Comparison of ENCODE assay signal across 1 cellular context in the genomic region with DNA sequence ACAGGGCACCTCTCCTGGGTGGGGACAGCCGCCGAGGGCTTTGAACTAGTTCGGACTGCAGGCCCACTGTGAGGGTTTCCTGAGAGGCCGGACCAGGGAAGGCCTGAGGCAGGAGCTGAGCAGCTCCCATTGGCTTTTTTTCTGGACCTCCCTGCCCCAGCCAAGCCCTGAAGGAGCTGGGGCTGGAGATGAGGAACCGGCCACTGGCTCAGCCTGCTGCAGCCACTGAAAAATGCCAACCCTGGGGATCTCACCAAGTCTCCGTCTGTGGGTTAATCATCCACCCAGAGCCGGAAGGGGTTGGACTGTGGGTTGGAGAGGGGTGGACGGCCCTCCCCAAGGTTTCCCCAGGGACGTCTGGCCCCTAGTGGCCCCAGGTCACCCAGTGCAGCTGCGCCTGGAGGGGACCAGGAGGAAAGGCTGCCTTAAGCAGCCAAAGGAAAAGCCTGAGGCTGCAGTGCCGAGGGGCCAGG.
A peak's percentile ranks its signal among the peaks of the same experiment; 100 is the strongest.
TF ChIP-seq lines count a peak whose summit lies in the region.

No MANE protein-coding gene starts in this region.

TF ChIP-seq in HepG2, 621 proteins besides CTCF, POLR2A, EP300 and RAD21 (continued from another document and continues in another):
- TF ChIP-seq, protein P1, sequence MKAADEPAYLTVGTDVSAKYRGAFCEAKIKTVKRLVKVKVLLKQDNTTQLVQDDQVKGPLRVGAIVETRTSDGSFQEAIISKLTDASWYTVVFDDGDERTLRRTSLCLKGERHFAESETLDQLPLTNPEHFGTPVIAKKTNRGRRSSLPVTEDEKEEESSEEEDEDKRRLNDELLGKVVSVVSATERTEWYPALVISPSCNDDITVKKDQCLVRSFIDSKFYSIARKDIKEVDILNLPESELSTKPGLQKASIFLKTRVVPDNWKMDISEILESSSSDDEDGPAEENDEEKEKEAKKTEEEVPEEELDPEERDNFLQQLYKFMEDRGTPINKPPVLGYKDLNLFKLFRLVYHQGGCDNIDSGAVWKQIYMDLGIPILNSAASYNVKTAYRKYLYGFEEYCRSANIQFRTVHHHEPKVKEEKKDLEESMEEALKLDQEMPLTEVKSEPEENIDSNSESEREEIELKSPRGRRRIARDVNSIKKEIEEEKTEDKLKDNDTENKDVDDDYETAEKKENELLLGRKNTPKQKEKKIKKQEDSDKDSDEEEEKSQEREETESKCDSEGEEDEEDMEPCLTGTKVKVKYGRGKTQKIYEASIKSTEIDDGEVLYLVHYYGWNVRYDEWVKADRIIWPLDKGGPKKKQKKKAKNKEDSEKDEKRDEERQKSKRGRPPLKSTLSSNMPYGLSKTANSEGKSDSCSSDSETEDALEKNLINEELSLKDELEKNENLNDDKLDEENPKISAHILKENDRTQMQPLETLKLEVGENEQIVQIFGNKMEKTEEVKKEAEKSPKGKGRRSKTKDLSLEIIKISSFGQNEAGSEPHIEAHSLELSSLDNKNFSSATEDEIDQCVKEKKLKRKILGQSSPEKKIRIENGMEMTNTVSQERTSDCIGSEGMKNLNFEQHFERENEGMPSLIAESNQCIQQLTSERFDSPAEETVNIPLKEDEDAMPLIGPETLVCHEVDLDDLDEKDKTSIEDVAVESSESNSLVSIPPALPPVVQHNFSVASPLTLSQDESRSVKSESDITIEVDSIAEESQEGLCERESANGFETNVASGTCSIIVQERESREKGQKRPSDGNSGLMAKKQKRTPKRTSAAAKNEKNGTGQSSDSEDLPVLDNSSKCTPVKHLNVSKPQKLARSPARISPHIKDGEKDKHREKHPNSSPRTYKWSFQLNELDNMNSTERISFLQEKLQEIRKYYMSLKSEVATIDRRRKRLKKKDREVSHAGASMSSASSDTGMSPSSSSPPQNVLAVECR (CRISPR knock-in tag; IDR thresholded peaks at IDR 0.05; ENCODE audit: borderline replicate concordance), result peak; percentile 71; the same call in 1 of the 2 replicates
- TF ChIP-seq RAD51 (IDR thresholded peaks at IDR 0.05; ENCODE audit: borderline replicate concordance) (no peak), RARA (CRISPR knock-in tag; IDR thresholded peaks at IDR 0.05) (peak; percentile 80), ZNF776 (CRISPR knock-in tag; IDR thresholded peaks at IDR 0.05) (no peak), ZNF30 (CRISPR knock-in tag; IDR thresholded peaks at IDR 0.05) (no peak), ZNF780A (CRISPR knock-in tag; IDR thresholded peaks at IDR 0.05) (no peak), ZNF253 (CRISPR knock-in tag; IDR thresholded peaks at IDR 0.05; ENCODE audit: borderline replicate concordance) (no peak), ZNF792 (CRISPR knock-in tag; IDR thresholded peaks at IDR 0.05) (0 out of 2 replicates have a peak, but pooled peaks have one; percentile 30), RFXANK (CRISPR knock-in tag; IDR thresholded peaks at IDR 0.05) (no peak), ZNF607 (CRISPR knock-in tag; IDR thresholded peaks at IDR 0.05; ENCODE audit: borderline replicate concordance) (peak; percentile 53; the same call in 1 of the 2 replicates), PHF8 (CRISPR knock-in tag; IDR thresholded peaks at IDR 0.05) (peak; percentile 19; the same call in 1 of the 2 replicates), ISL2 (CRISPR knock-in tag; IDR thresholded peaks at IDR 0.05) (no peak; the same call in none of the 2 replicates), ZNF282 (IDR thresholded peaks at IDR 0.05; ENCODE audit: partially characterized antibody) (no peak), MIXL1 (CRISPR knock-in tag; IDR thresholded peaks at IDR 0.05) (peak; percentile 65; the same call in 1 of the 2 replicates), PPARG (CRISPR knock-in tag; conservative IDR thresholded peaks at IDR 0.05) (0 out of 2 replicates have a peak, but pooled peaks have one; percentile 19), SRSF9 (IDR thresholded peaks at IDR 0.05; ENCODE audit: borderline replicate concordance, insufficient read depth, low read depth, low read length, poor library complexity, severe bottlenecking) (no peak), STAG1 (CRISPR knock-in tag; IDR thresholded peaks at IDR 0.05) (peak; percentile 54), RBM39 (IDR thresholded peaks at IDR 0.05; ENCODE audit: low read depth, low read length, poor library complexity, severe bottlenecking) (peak; percentile 27), GATA4 (IDR thresholded peaks at IDR 0.05; ENCODE audit: borderline replicate concordance, low read depth) (peak; percentile 56; the same call in 1 of the 2 replicates), KLF13 (CRISPR knock-in tag; IDR thresholded peaks at IDR 0.05) (0 out of 2 replicates have a peak, but pooled peaks have one; percentile 62), KDM4B (CRISPR knock-in tag; IDR thresholded peaks at IDR 0.05) (peak; percentile 59; the same call in 1 of the 2 replicates), ZNF737 (CRISPR knock-in tag; IDR thresholded peaks at IDR 0.05; ENCODE audit: borderline replicate concordance) (no peak), ZNF460 (CRISPR knock-in tag; IDR thresholded peaks at IDR 0.05; ENCODE audit: borderline replicate concordance) (no peak), BCL6 (CRISPR knock-in tag; IDR thresholded peaks at IDR 0.05) (peak; percentile 51; the same call in 1 of the 2 replicates), ZNF614 (CRISPR knock-in tag; IDR thresholded peaks at IDR 0.05; ENCODE audit: borderline replicate concordance) (peak; percentile 59; the same call in 1 of the 2 replicates), KDM2A (CRISPR knock-in tag; IDR thresholded peaks at IDR 0.05; ENCODE audit: borderline replicate concordance, low read depth) (peak; percentile 72; the same call in 1 of the 2 replicates), WIZ (CRISPR knock-in tag; IDR thresholded peaks at IDR 0.05) (no peak), SALL2 (CRISPR knock-in tag; IDR thresholded peaks at IDR 0.05) (no peak), KAT2B (IDR thresholded peaks at IDR 0.05; ENCODE audit: borderline replicate concordance, low read depth, low read length) (no peak), CENPT (CRISPR knock-in tag; IDR thresholded peaks at IDR 0.05; ENCODE audit: low read depth) (no peak)
- TF ChIP-seq, protein P2, sequence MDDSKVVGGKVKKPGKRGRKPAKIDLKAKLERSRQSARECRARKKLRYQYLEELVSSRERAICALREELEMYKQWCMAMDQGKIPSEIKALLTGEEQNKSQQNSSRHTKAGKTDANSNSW (CRISPR knock-in tag; IDR thresholded peaks at IDR 0.05; ENCODE audit: borderline replicate concordance), result no peak
- TF ChIP-seq, protein P3, sequence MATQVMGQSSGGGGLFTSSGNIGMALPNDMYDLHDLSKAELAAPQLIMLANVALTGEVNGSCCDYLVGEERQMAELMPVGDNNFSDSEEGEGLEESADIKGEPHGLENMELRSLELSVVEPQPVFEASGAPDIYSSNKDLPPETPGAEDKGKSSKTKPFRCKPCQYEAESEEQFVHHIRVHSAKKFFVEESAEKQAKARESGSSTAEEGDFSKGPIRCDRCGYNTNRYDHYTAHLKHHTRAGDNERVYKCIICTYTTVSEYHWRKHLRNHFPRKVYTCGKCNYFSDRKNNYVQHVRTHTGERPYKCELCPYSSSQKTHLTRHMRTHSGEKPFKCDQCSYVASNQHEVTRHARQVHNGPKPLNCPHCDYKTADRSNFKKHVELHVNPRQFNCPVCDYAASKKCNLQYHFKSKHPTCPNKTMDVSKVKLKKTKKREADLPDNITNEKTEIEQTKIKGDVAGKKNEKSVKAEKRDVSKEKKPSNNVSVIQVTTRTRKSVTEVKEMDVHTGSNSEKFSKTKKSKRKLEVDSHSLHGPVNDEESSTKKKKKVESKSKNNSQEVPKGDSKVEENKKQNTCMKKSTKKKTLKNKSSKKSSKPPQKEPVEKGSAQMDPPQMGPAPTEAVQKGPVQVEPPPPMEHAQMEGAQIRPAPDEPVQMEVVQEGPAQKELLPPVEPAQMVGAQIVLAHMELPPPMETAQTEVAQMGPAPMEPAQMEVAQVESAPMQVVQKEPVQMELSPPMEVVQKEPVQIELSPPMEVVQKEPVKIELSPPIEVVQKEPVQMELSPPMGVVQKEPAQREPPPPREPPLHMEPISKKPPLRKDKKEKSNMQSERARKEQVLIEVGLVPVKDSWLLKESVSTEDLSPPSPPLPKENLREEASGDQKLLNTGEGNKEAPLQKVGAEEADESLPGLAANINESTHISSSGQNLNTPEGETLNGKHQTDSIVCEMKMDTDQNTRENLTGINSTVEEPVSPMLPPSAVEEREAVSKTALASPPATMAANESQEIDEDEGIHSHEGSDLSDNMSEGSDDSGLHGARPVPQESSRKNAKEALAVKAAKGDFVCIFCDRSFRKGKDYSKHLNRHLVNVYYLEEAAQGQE (IDR thresholded peaks at IDR 0.05; ENCODE audit: borderline replicate concordance in 1 of 2, low read depth in 1 of 2, low read length in 2 of 2), result no peak; a peak in 1 of 4 replicates
- TF ChIP-seq, protein P4, sequence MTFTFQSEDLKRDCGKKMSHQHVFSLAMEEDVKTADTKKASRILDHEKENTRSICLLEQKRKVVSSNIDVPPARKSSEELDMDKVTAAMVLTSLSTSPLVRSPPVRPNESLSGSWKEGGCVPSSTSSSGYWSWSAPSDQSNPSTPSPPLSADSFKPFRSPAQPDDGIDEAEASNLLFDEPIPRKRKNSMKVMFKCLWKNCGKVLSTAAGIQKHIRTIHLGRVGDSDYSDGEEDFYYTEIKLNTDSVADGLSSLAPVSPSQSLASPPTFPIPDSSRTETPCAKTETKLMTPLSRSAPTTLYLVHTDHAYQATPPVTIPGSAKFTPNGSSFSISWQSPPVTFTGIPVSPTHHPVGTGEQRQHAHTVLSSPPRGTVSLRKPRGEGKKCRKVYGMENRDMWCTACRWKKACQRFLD (CRISPR knock-in tag; IDR thresholded peaks at IDR 0.05; ENCODE audit: borderline replicate concordance), result no peak
- TF ChIP-seq, protein P5, sequence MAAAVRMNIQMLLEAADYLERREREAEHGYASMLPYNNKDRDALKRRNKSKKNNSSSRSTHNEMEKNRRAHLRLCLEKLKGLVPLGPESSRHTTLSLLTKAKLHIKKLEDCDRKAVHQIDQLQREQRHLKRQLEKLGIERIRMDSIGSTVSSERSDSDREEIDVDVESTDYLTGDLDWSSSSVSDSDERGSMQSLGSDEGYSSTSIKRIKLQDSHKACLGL (CRISPR knock-in tag; IDR thresholded peaks at IDR 0.05), result no peak
- TF ChIP-seq, protein P6, sequence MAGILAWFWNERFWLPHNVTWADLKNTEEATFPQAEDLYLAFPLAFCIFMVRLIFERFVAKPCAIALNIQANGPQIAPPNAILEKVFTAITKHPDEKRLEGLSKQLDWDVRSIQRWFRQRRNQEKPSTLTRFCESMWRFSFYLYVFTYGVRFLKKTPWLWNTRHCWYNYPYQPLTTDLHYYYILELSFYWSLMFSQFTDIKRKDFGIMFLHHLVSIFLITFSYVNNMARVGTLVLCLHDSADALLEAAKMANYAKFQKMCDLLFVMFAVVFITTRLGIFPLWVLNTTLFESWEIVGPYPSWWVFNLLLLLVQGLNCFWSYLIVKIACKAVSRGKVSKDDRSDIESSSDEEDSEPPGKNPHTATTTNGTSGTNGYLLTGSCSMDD (CRISPR knock-in tag; IDR thresholded peaks at IDR 0.05), result no peak
- TF ChIP-seq, protein P7, sequence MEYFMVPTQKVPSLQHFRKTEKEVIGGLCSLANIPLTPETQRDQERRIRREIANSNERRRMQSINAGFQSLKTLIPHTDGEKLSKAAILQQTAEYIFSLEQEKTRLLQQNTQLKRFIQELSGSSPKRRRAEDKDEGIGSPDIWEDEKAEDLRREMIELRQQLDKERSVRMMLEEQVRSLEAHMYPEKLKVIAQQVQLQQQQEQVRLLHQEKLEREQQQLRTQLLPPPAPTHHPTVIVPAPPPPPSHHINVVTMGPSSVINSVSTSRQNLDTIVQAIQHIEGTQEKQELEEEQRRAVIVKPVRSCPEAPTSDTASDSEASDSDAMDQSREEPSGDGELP (IDR thresholded peaks at IDR 0.05; ENCODE audit: borderline replicate concordance, low read depth), result peak; percentile 73; the same call in 1 of the 2 replicates
- TF ChIP-seq, protein P8, sequence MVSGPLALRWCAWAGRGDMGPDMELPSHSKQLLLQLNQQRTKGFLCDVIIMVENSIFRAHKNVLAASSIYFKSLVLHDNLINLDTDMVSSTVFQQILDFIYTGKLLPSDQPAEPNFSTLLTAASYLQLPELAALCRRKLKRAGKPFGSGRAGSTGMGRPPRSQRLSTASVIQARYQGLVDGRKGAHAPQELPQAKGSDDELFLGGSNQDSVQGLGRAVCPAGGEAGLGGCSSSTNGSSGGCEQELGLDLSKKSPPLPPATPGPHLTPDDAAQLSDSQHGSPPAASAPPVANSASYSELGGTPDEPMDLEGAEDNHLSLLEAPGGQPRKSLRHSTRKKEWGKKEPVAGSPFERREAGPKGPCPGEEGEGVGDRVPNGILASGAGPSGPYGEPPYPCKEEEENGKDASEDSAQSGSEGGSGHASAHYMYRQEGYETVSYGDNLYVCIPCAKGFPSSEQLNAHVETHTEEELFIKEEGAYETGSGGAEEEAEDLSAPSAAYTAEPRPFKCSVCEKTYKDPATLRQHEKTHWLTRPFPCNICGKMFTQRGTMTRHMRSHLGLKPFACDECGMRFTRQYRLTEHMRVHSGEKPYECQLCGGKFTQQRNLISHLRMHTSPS (CRISPR knock-in tag; IDR thresholded peaks at IDR 0.05; ENCODE audit: low read depth), result peak; percentile 50; the same call in 1 of the 2 replicates
- TF ChIP-seq, protein P9, sequence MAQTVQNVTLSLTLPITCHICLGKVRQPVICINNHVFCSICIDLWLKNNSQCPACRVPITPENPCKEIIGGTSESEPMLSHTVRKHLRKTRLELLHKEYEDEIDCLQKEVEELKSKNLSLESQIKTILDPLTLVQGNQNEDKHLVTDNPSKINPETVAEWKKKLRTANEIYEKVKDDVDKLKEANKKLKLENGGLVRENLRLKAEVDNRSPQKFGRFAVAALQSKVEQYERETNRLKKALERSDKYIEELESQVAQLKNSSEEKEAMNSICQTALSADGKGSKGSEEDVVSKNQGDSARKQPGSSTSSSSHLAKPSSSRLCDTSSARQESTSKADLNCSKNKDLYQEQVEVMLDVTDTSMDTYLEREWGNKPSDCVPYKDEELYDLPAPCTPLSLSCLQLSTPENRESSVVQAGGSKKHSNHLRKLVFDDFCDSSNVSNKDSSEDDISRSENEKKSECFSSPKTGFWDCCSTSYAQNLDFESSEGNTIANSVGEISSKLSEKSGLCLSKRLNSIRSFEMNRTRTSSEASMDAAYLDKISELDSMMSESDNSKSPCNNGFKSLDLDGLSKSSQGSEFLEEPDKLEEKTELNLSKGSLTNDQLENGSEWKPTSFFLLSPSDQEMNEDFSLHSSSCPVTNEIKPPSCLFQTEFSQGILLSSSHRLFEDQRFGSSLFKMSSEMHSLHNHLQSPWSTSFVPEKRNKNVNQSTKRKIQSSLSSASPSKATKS (CRISPR knock-in tag; IDR thresholded peaks at IDR 0.05), result no peak
- TF ChIP-seq, protein P10, sequence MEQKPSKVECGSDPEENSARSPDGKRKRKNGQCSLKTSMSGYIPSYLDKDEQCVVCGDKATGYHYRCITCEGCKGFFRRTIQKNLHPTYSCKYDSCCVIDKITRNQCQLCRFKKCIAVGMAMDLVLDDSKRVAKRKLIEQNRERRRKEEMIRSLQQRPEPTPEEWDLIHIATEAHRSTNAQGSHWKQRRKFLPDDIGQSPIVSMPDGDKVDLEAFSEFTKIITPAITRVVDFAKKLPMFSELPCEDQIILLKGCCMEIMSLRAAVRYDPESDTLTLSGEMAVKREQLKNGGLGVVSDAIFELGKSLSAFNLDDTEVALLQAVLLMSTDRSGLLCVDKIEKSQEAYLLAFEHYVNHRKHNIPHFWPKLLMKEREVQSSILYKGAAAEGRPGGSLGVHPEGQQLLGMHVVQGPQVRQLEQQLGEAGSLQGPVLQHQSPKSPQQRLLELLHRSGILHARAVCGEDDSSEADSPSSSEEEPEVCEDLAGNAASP (CRISPR knock-in tag; IDR thresholded peaks at IDR 0.05; ENCODE audit: borderline replicate concordance), result peak; percentile 74; the same call in 1 of the 2 replicates
